ENCODE assay signal across 12 cellular contexts in the genomic region with DNA sequence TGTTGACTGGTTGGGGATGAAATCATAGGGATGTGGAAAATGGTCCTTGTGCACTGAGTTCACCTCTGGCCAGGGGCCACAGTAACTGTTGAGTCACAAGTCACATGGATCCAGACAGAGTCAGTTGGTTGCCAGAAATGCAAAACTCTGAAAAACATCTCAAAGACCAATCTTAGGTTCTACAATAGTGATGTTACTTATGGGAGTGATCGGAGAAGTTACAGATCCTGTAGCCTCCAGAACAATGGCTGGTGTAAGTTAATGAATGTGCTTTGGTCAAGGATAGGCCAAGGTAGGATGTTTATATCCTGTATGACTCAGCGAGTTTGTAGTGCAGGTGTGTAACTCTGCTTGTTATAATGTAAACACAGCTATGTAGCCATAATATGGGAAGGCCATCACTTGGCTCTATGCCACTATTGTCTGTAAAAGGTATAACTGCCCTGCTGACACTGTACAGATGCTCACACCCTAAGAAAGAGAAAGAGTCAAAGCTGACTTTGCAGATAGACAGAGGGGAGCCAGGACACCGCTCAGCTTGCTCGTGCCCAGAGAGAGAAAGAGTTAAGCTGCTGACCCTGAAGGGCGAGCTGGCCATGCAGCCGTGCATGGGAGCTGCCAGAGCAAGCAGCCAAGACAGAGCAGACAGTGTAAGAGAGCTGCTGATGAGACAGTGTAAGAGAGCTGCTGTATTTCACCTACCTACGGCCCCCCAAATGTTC. TPM values are rescaled to one million over a fixed set of nuclear protein-coding genes. Genes with fewer than 3 reads are reported as not detected.
DNase-seq lines count a peak whose midpoint lies in the region; ATAC-seq and TF ChIP-seq lines count a peak whose summit lies in the region.
"Had no signal": no experiment of that assay in that cellular context is flagged by ENCODE, and none has a peak within 500 bp of the region (broad histone marks: within the 10 kb centered on the region; RNA-seq: fewer than 3 reads in every experiment).

No MANE protein-coding gene starts in this region.

- H4K8ac ChIP-seq in mesendoderm (ENCODE audit: low read depth, low read length), result no peak overlapping the region

- no peak overlapping the region for H2BK5ac ChIP-seq in mesendoderm (ENCODE audit: low read length)

- H3K27ac ChIP-seq in breast epithelium (peak overlapping the region; percentile 13 to 22), mesendoderm (ENCODE audit: low read depth, low read length) (no peak overlapping the region)
- H3K27ac ChIP-seq: thyroid gland had no signal

- H3K4me1 ChIP-seq in breast epithelium (no peaks in the 10 kb centered on the region), mesendoderm (ENCODE audit: control insufficient read depth, low read depth, low read length) (no peaks in the 10 kb centered on the region)
- H3K4me1 ChIP-seq: Caco-2, thyroid gland had no signal

- no peak overlapping the region for H3K56ac ChIP-seq in mesendoderm (ENCODE audit: low read length)

- intact Hi-C loops in breast epithelium (cut with DNase I; ENCODE audit: low total_unique reads), result no loop called here

- no peaks in the 10 kb centered on the region for H3K79me2 ChIP-seq in mesendoderm (ENCODE audit: control insufficient read depth, insufficient read depth, low read length)

- no peaks in the 10 kb centered on the region for H3K27me3 ChIP-seq in MG63
- no peaks in the 10 kb centered on the region for H3K27me3 ChIP-seq in breast epithelium
- no peaks in the 10 kb centered on the region for H3K27me3 ChIP-seq in mesendoderm (ENCODE audit: insufficient read depth, low read length, poor library complexity)
- H3K27me3 ChIP-seq: thyroid gland had no signal

- H3K36me3 ChIP-seq in MG63 (no peaks in the 10 kb centered on the region), breast epithelium (no peaks in the 10 kb centered on the region), mesendoderm (ENCODE audit: control insufficient read depth, insufficient read depth, low read length) (no peaks in the 10 kb centered on the region)
- H3K36me3 ChIP-seq: thyroid gland had no signal

- TF ChIP-seq POLR2A in breast epithelium (IDR thresholded peaks at IDR 0.05), result no peak

- no peak overlapping the region for H3K4ac ChIP-seq in mesendoderm (ENCODE audit: low read depth, low read length)

- H3K9me3 ChIP-seq in MG63, result no peaks in the 10 kb centered on the region
- no peaks in the 10 kb centered on the region for H3K9me3 ChIP-seq in breast epithelium
- H3K9me3 ChIP-seq: thyroid gland had no signal

- no peak overlapping the region for H3K4me3 ChIP-seq in MG63
- H3K4me3 ChIP-seq in breast epithelium, result no peak overlapping the region
- H3K4me3 ChIP-seq in mesendoderm (ENCODE audit: low read length), result no peak overlapping the region
- H3K4me3 ChIP-seq: thyroid gland had no signal

- no peak overlapping the region for H3K23ac ChIP-seq in mesendoderm (ENCODE audit: low read length)

- no peak overlapping the region for H3K18ac ChIP-seq in mesendoderm (ENCODE audit: low read length)

- peak; percentile 94 for DNase-seq in DMS53 (lab: John Stamatoyannopoulos, UW)
- peak; percentile 74 for DNase-seq in MG63
- no peak for DNase-seq in breast epithelium (ENCODE audit: low spot score in 2 of 2)
- peak; percentile 60 to 71 for DNase-seq in lung microvascular endothelial cell (ENCODE audit: low read depth in 2 of 2)
- no peak for DNase-seq in NCI-H345 treated with DMSO at 0.1 percent for 48 hours (lab: John Stamatoyannopoulos, UW; ENCODE audit: unreplicated experiment)
- no peak for DNase-seq in mesendoderm
- DNase-seq in NCI-H1092 treated with DMSO at 0.1 percent for 48 hours (lab: John Stamatoyannopoulos, UW), result no peak
- DNase-seq: Caco-2, NCI-H446, thyroid gland had no signal

- no peak overlapping the region for H2BK15ac ChIP-seq in mesendoderm (replicated peaks; ENCODE audit: low read depth)

- H3K9ac ChIP-seq in mesendoderm (ENCODE audit: low read length), result no peak overlapping the region

- no CpG with 5 or more reads among the region's 7 CpGs for WGBS in mesendoderm (ENCODE audit: extremely low coverage, insufficient coverage, low lambda C conversion rate)

- no peak overlapping the region for H2AK5ac ChIP-seq in mesendoderm (ENCODE audit: low read length)

- no peak overlapping the region for H3K4me2 ChIP-seq in mesendoderm (ENCODE audit: low read length)

- H3K79me1 ChIP-seq in mesendoderm (ENCODE audit: low read length), result no peaks in the 10 kb centered on the region

- no peak for ATAC-seq in GM18909 (IDR thresholded peaks at IDR 0.05; ENCODE audit: poor library complexity, unreplicated experiment)

- no peak overlapping the region for H4K5ac ChIP-seq in mesendoderm (ENCODE audit: low read length)

- no peak overlapping the region for H2BK120ac ChIP-seq in mesendoderm (ENCODE audit: low read depth, low read length)

- TF ChIP-seq CTCF in breast epithelium (IDR thresholded peaks at IDR 0.05), result no peak

RNA-seq across cellular contexts. Expression of gene C9orf152, which starts 27.1 kb away (rescaled TPM):
- total RNA-seq in MG63 (2014; rRNA removed; shearing (Covaris generic); ENCODE audit: low replicate concordance), result not detected in 2 replicates
- total RNA-seq in breast epithelium (10 to 100 TPM in 1 of 3 donors, 1 to 10 TPM in 1, not detected in 1; 7.9 to 10.2 TPM), lung microvascular endothelial cell (not detected in 2 replicates)
- 0.01 TPM for polyA plus RNA-seq in mesendoderm (2013, experiment 1 of 2)
- not detected for polyA plus RNA-seq in mesendoderm (2013, experiment 2 of 2)
- total RNA-seq: chondrocyte had no signal

Comparison
In these comparisons a context has a peak if more than half of its experiments do, and no peak if none do; other contexts are left out.
1. DNase-seq: peak in DMS53 (single experiment), MG63 (single experiment) and lung microvascular endothelial cell (2 of 2); none in breast epithelium (0 of 2), NCI-H345 treated with DMSO at 0.1 percent for 48 hours (single experiment), mesendoderm (single experiment) and NCI-H1092 treated with DMSO at 0.1 percent for 48 hours (single experiment).